Comparison of ENCODE assay signal across 1 cellular context in genomic region chr17:50719144-50719923, GRCh38.
A peak's percentile ranks its signal among the peaks of the same experiment; 100 is the strongest.
TF ChIP-seq lines count a peak whose summit lies in the region.

Gene LUC7L3, plus strand, starts transcription at chr17:50719603. Its CDS starts 130 bp downstream, at chr17:50719733.

TF ChIP-seq in HEK293, 187 proteins besides CTCF, POLR2A, EP300 and RAD21 (continued from another document and continues in another):
- TF ChIP-seq ZBTB11 (tag by site-specific recombination; conservative IDR thresholded peaks at IDR 0.05; ENCODE audit: low read depth) = peak; percentile 70
- peak; percentile 87; the same call in 1 of the 2 replicates for TF ChIP-seq YY1 (tag by site-specific recombination; IDR thresholded peaks at IDR 0.05)
- TF ChIP-seq ZSCAN18 (tag by site-specific recombination; IDR thresholded peaks at IDR 0.05) = no peak
- no peak for TF ChIP-seq ZNF140 (tag by site-specific recombination; IDR thresholded peaks at IDR 0.05)
- no peak; the same call in 1 of the 2 replicates for TF ChIP-seq KLF7 (tag by site-specific recombination; IDR thresholded peaks at IDR 0.05; ENCODE audit: borderline replicate concordance)
- no peak for TF ChIP-seq ZNF658 (tag by site-specific recombination; IDR thresholded peaks at IDR 0.05)
- no peak for TF ChIP-seq ZNF830 (tag by site-specific recombination; IDR thresholded peaks at IDR 0.05; ENCODE audit: low read depth)
- TF ChIP-seq OSR2 (tag by site-specific recombination; IDR thresholded peaks at IDR 0.05) = no peak
- TF ChIP-seq GFI1B (tag by site-specific recombination; IDR thresholded peaks at IDR 0.05) = no peak
- TF ChIP-seq ZNF2 (tag by site-specific recombination; IDR thresholded peaks at IDR 0.05) = peak; percentile 52; the same call in 1 of the 2 replicates
- TF ChIP-seq ZNF354C (tag by site-specific recombination; IDR thresholded peaks at IDR 0.05; ENCODE audit: borderline replicate concordance, low read depth) = no peak
- peak; percentile 92 for TF ChIP-seq ZFP37 (tag by site-specific recombination; IDR thresholded peaks at IDR 0.05)
- TF ChIP-seq FEZF1 (tag by site-specific recombination; IDR thresholded peaks at IDR 0.05) = no peak
- 0 out of 2 replicates have a peak, but pooled peaks have one; percentile 82 for TF ChIP-seq GLI4 (tag by site-specific recombination; IDR thresholded peaks at IDR 0.05)
- TF ChIP-seq PRDM1 (tag by site-specific recombination; IDR thresholded peaks at IDR 0.05) = no peak
- peak; percentile 83 for TF ChIP-seq ZNF610 (tag by site-specific recombination; IDR thresholded peaks at IDR 0.05; ENCODE audit: borderline replicate concordance)
- TF ChIP-seq ELK4 (IDR thresholded peaks at IDR 0.05; ENCODE audit: borderline replicate concordance, low read depth, low read length) = no peak
- no peak for TF ChIP-seq ZNF211 (tag by site-specific recombination; IDR thresholded peaks at IDR 0.05; ENCODE audit: low read depth)
- TF ChIP-seq SALL2 (tag by site-specific recombination; IDR thresholded peaks at IDR 0.05; ENCODE audit: borderline replicate concordance) = no peak
- TF ChIP-seq ZNF544 (tag by site-specific recombination; IDR thresholded peaks at IDR 0.05) = no peak
- 0 out of 2 replicates have a peak, but pooled peaks have one; percentile 36 for TF ChIP-seq ZNF530 (tag by site-specific recombination; IDR thresholded peaks at IDR 0.05; ENCODE audit: low read depth)
- TF ChIP-seq ZNF24 (tag by site-specific recombination; IDR thresholded peaks at IDR 0.05) = peak; percentile 38; the same call in 1 of the 2 replicates
- TF ChIP-seq ZNF175 (tag by site-specific recombination; IDR thresholded peaks at IDR 0.05) = no peak
- no peak for TF ChIP-seq ZNF670 (tag by site-specific recombination; IDR thresholded peaks at IDR 0.05; ENCODE audit: low read depth)
- TF ChIP-seq ZSCAN23 (tag by site-specific recombination; IDR thresholded peaks at IDR 0.05) = no peak
- TF ChIP-seq ZNF366 (tag by site-specific recombination; conservative IDR thresholded peaks at IDR 0.05) = no peak
- no peak for TF ChIP-seq PRDM6 (tag by site-specific recombination; IDR thresholded peaks at IDR 0.05)
- peak; percentile 82 for TF ChIP-seq KLF17 (tag by site-specific recombination; IDR thresholded peaks at IDR 0.05)
- TF ChIP-seq GLIS1 (tag by site-specific recombination; IDR thresholded peaks at IDR 0.05) = peak; percentile 44
- TF ChIP-seq ZNF292 (tag by site-specific recombination; IDR thresholded peaks at IDR 0.05; ENCODE audit: borderline replicate concordance, low read depth) = no peak
- TF ChIP-seq ZBTB8A (tag by site-specific recombination; IDR thresholded peaks at IDR 0.05) = peak; percentile 98
- TF ChIP-seq ZNF223 (tag by site-specific recombination; IDR thresholded peaks at IDR 0.05) = peak; percentile 54
- TF ChIP-seq ZNF266 (tag by site-specific recombination; IDR thresholded peaks at IDR 0.05; ENCODE audit: low read depth) = no peak
- peak; percentile 95 for TF ChIP-seq KLF8 (tag by site-specific recombination; IDR thresholded peaks at IDR 0.05)
- TF ChIP-seq KLF1 (tag by site-specific recombination; IDR thresholded peaks at IDR 0.05) = peak; percentile 75
- TF ChIP-seq ZBTB6 (tag by site-specific recombination; IDR thresholded peaks at IDR 0.05) = no peak
- TF ChIP-seq ZNF785 (tag by site-specific recombination; IDR thresholded peaks at IDR 0.05) = peak; percentile 66; the same call in 1 of the 2 replicates
- peak; percentile 66 for TF ChIP-seq ZSCAN30 (tag by site-specific recombination; IDR thresholded peaks at IDR 0.05)
- peak; percentile 69; the same call in 1 of the 2 replicates for TF ChIP-seq MZF1 (tag by site-specific recombination; IDR thresholded peaks at IDR 0.05; ENCODE audit: borderline replicate concordance)
- no peak for TF ChIP-seq ZNF221 (tag by site-specific recombination; IDR thresholded peaks at IDR 0.05; ENCODE audit: borderline replicate concordance)
- TF ChIP-seq ZBTB17 (tag by site-specific recombination; IDR thresholded peaks at IDR 0.05) = peak; percentile 63
- TF ChIP-seq ZNF776 (tag by site-specific recombination; IDR thresholded peaks at IDR 0.05; ENCODE audit: borderline replicate concordance) = no peak
- TF ChIP-seq ZBTB44 (tag by site-specific recombination; IDR thresholded peaks at IDR 0.05) = no peak
- TF ChIP-seq ZNF768 (tag by site-specific recombination; IDR thresholded peaks at IDR 0.05) = no peak
- TF ChIP-seq ZNF704 (tag by site-specific recombination; IDR thresholded peaks at IDR 0.05) = no peak
- TF ChIP-seq SP2 (tag by site-specific recombination; IDR thresholded peaks at IDR 0.05) = peak; percentile 75
- TF ChIP-seq GLIS2 (tag by site-specific recombination; IDR thresholded peaks at IDR 0.05) = peak; percentile 67; the same call in 1 of the 2 replicates
- TF ChIP-seq ZEB2 (tag by site-specific recombination; IDR thresholded peaks at IDR 0.05) = peak; percentile 89
- TF ChIP-seq ZNF707 (tag by site-specific recombination; IDR thresholded peaks at IDR 0.05) = no peak
- no peak for TF ChIP-seq ZFP41 (tag by site-specific recombination; IDR thresholded peaks at IDR 0.05; ENCODE audit: borderline replicate concordance)
- TF ChIP-seq ZNF398 (tag by site-specific recombination; IDR thresholded peaks at IDR 0.05) = no peak
- TF ChIP-seq ZNF121 (tag by site-specific recombination; IDR thresholded peaks at IDR 0.05) = 0 out of 2 replicates have a peak, but pooled peaks have one; percentile 36
- TF ChIP-seq ZNF701 (tag by site-specific recombination; IDR thresholded peaks at IDR 0.05) = no peak
